In genomic region chr21:44090332-44090731, GRCh38 we compare ENCODE assay signal across 12 cellular contexts. TPM values are rescaled to one million over a fixed set of nuclear protein-coding genes. Genes with fewer than 3 reads are reported as not detected.
DNase-seq lines count a peak whose midpoint lies in the region; ATAC-seq and TF ChIP-seq lines count a peak whose summit lies in the region.
"Had no signal": no experiment of that assay in that cellular context is flagged by ENCODE, and none has a peak within 500 bp of the region (broad histone marks: within the 10 kb centered on the region; RNA-seq: fewer than 3 reads in every experiment).

No MANE protein-coding gene starts in this region.

- H3K27ac Mint-ChIP-seq in activated T-cell treated with anti-CD3 and anti-CD28 coated beads, Interleukin-2, amount 50 U/mL, for 72 hours = peak overlapping the region; percentile 69
- H3K27ac Mint-ChIP-seq in activated naive CD4-positive, alpha-beta T cell treated with anti-CD3 and anti-CD28 coated beads, Interleukin-2, amount 50 U/mL, for 72 hours = peak overlapping the region; percentile 75 to 92
- H3K27ac Mint-ChIP-seq: neural progenitor cell had no signal

- H3K27me3 ChIP-seq in upper lobe of left lung (no peaks in the 10 kb centered on the region), sigmoid colon (no peaks in the 10 kb centered on the region)
- H3K27me3 ChIP-seq: body of pancreas, neural progenitor cell had no signal

- ATAC-seq in activated T-cell treated with anti-CD3 and anti-CD28 coated beads, Interleukin-2, amount 50 U/mL, for 72 hours (replicated peaks in 1 of 2) = no peak
- ATAC-seq in activated naive CD4-positive, alpha-beta T cell treated with anti-CD3 and anti-CD28 coated beads, Interleukin-2, amount 50 U/mL, for 72 hours = no peak
- no peak for ATAC-seq in upper lobe of left lung (ENCODE audit: low FRiP score in 2 of 2)

- H3K4me1 ChIP-seq in upper lobe of left lung (peaks cover 16 to 41% (median 30%) of the 10 kb centered on the region in 4 donors), sigmoid colon (peaks cover 0 to 8% (median 0%) of the 10 kb centered on the region in 4 donors)
- H3K4me1 ChIP-seq: neural progenitor cell had no signal

- no peak for TF ChIP-seq EP300 in upper lobe of left lung (IDR thresholded peaks at IDR 0.05)
- TF ChIP-seq EP300 in sigmoid colon (IDR thresholded peaks at IDR 0.05) = no peak

- H3K4me3 ChIP-seq in upper lobe of left lung = no peak overlapping the region
- H3K4me3 ChIP-seq in sigmoid colon = no peak overlapping the region
- H3K4me3 ChIP-seq: body of pancreas, neural progenitor cell had no signal

- no peak for TF ChIP-seq CTCF in upper lobe of left lung (IDR thresholded peaks at IDR 0.05)
- TF ChIP-seq CTCF in sigmoid colon (IDR thresholded peaks at IDR 0.05) = no peak

- H3K9me3 Mint-ChIP-seq in activated T-cell treated with anti-CD3 and anti-CD28 coated beads, Interleukin-2, amount 50 U/mL, for 72 hours = no peaks in the 10 kb centered on the region
- no peaks in the 10 kb centered on the region for H3K9me3 Mint-ChIP-seq in activated naive CD4-positive, alpha-beta T cell treated with anti-CD3 and anti-CD28 coated beads, Interleukin-2, amount 50 U/mL, for 72 hours
- H3K9me3 Mint-ChIP-seq: neural progenitor cell had no signal

- intact Hi-C loops in sigmoid colon (cut with DNase I) = no loop called here

- peak overlapping the region; percentile 18 to 56 for H3K4me3 Mint-ChIP-seq in activated T-cell treated with anti-CD3 and anti-CD28 coated beads, Interleukin-2, amount 50 U/mL, for 72 hours
- H3K4me3 Mint-ChIP-seq: neural progenitor cell had no signal

- DNase-seq in activated T-cell treated with anti-CD3 and anti-CD28 coated beads, Interleukin-2, amount 50 U/mL, for 72 hours = no peak
- no peak for DNase-seq in activated T-cell treated with anti-CD3 and anti-CD28 coated beads, Interleukin-2, amount 50 U/mL, for 1 hour
- peak in 1 of 2 donors; percentile 31 for DNase-seq in activated naive CD4-positive, alpha-beta T cell treated with anti-CD3 and anti-CD28 coated beads, Interleukin-2, amount 50 U/mL, for 72 hours (ENCODE audit: low spot score in 2 of 2)
- peak; percentile 10 for DNase-seq in mucosa of gallbladder (ENCODE audit: low spot score)
- no peak for DNase-seq in upper lobe of left lung
- DNase-seq in dedifferentiated amniotic fluid mesenchymal stem cell (ENCODE audit: extremely low spot score) = no peak
- DNase-seq in OCI-M2 (lab: John Stamatoyannopoulos, UW; ENCODE audit: unreplicated experiment) = no peak
- DNase-seq in sigmoid colon = no peak
- DNase-seq: body of pancreas; SHP77 treated with DMSO at 0.1 percent for 48 hours; stimulated activated CD4-positive, alpha-beta T cell treated with anti-CD3 and anti-CD28 coated beads, Interleukin-15, amount 100 ng/mL, for 24 hours had no signal

- peaks cover 51% of the 10 kb centered on the region for H3K4me1 Mint-ChIP-seq in activated T-cell treated with anti-CD3 and anti-CD28 coated beads, Interleukin-2, amount 50 U/mL, for 72 hours (ENCODE audit: low read depth)
- H3K4me1 Mint-ChIP-seq: neural progenitor cell had no signal

- H3K27me3 Mint-ChIP-seq in activated T-cell treated with anti-CD3 and anti-CD28 coated beads, Interleukin-2, amount 50 U/mL, for 72 hours (ENCODE audit: low read depth) = no peaks in the 10 kb centered on the region

- TF ChIP-seq POLR2A in upper lobe of left lung (IDR thresholded peaks at IDR 0.05) (no peak), sigmoid colon (IDR thresholded peaks at IDR 0.05) (no peak)

- H3K9me3 ChIP-seq in upper lobe of left lung = no peaks in the 10 kb centered on the region
- H3K9me3 ChIP-seq in sigmoid colon = no peaks in the 10 kb centered on the region
- H3K9me3 ChIP-seq: body of pancreas had no signal

- H3K36me3 Mint-ChIP-seq in activated T-cell treated with anti-CD3 and anti-CD28 coated beads, Interleukin-2, amount 50 U/mL, for 72 hours (ENCODE audit: insufficient read depth in 2 of 2) = peaks cover 19 to 33% of the 10 kb centered on the region in 2 donors
- H3K36me3 Mint-ChIP-seq in activated naive CD4-positive, alpha-beta T cell treated with anti-CD3 and anti-CD28 coated beads, Interleukin-2, amount 50 U/mL, for 72 hours = peaks cover 24 to 36% of the 10 kb centered on the region in 2 donors

- H3K27ac ChIP-seq in upper lobe of left lung (peak overlapping the region in 3 of 4 donors; percentile 34 to 70 (median 40)), sigmoid colon (no peak overlapping the region)
- H3K27ac ChIP-seq: neural progenitor cell had no signal

- WGBS in upper lobe of left lung, 2 donors = 86 to 89% methylated on average over 6 to 8 of the region's 8 CpGs
- WGBS in sigmoid colon, 2 donors = 15 to 32% methylated on average over 8 of the region's 8 CpGs

- H3K36me3 ChIP-seq in upper lobe of left lung = peaks cover 23 to 92% (median 72%) of the 10 kb centered on the region in 4 donors
- peaks cover 11 to 98% (median 49%) of the 10 kb centered on the region in 4 donors for H3K36me3 ChIP-seq in sigmoid colon
- H3K36me3 ChIP-seq: neural progenitor cell had no signal

RNA-seq across cellular contexts. Expression of gene PWP2, which starts 16.9 kb away (rescaled TPM):
- 10 to 100 TPM in 1 of 2 donors, 1 to 10 TPM in 1; 5.9 to 23.2 TPM for total RNA-seq in activated T-cell treated with anti-CD3 and anti-CD28 coated beads, Interleukin-2, amount 50 U/mL, for 72 hours
- total RNA-seq in activated naive CD4-positive, alpha-beta T cell treated with anti-CD3 and anti-CD28 coated beads, Interleukin-2, amount 50 U/mL, for 72 hours = 10 to 100 TPM; 38.6 to 51.6 TPM
- total RNA-seq in mucosa of gallbladder (6.2 TPM), upper lobe of left lung (10 to 100 TPM in 2 of 6 donors, 1 to 10 TPM in 4; 2.0 to 15.7 (median 3.1) TPM), sigmoid colon (1 to 10 TPM; 1.4 to 8.6 (median 6.1) TPM)
- polyA plus RNA-seq in sigmoid colon = 10 to 100 TPM in 1 of 3 donors, 1 to 10 TPM in 2; 1.4 to 10.8 (median 1.8) TPM

RNA-seq across cellular contexts. Expression of gene GATD3, which starts 43.2 kb away (rescaled TPM):
- total RNA-seq in activated T-cell treated with anti-CD3 and anti-CD28 coated beads, Interleukin-2, amount 50 U/mL, for 72 hours = 10 to 100 TPM; 12.7 to 35.3 TPM
- 10 to 100 TPM; 35.3 to 76.8 TPM for total RNA-seq in activated naive CD4-positive, alpha-beta T cell treated with anti-CD3 and anti-CD28 coated beads, Interleukin-2, amount 50 U/mL, for 72 hours
- total RNA-seq in mucosa of gallbladder (10.1 TPM), upper lobe of left lung (10 to 100 TPM in 3 of 6 donors, 1 to 10 TPM in 3; 4.9 to 51.7 (median 10.2) TPM), sigmoid colon (10 to 100 TPM in 3 of 4 donors, 1 to 10 TPM in 1; 6.5 to 34.6 (median 10.9) TPM)
- polyA plus RNA-seq in sigmoid colon = 10 to 100 TPM; 12.5 to 68.2 (median 12.6) TPM

Comparison
In these comparisons a context has a peak if more than half of its experiments do, and no peak if none do; other contexts are left out.
1. H3K27ac ChIP-seq: peak in upper lobe of left lung (3 of 4); none in sigmoid colon (0 of 4).